ENCODE assay signal across 13 cellular contexts in genomic region chr12:50984899-50985298, GRCh38. TPM values are rescaled to one million over a fixed set of nuclear protein-coding genes. Genes with fewer than 3 reads are reported as not detected.
DNase-seq lines count a peak whose midpoint lies in the region; ATAC-seq and TF ChIP-seq lines count a peak whose summit lies in the region.
"Had no signal": no experiment of that assay in that cellular context is flagged by ENCODE, and none has a peak within 500 bp of the region (broad histone marks: within the 10 kb centered on the region; RNA-seq: fewer than 3 reads in every experiment).

No MANE protein-coding gene starts in this region.

- H3K36me3 ChIP-seq in IMR-90 (ENCODE audit: control insufficient read depth, insufficient read depth, low read length) (peaks cover 11% of the 10 kb centered on the region), ascending aorta (peaks cover 21 to 32% of the 10 kb centered on the region in 2 donors)

- H3K27me3 ChIP-seq in IMR-90 (ENCODE audit: control insufficient read depth, insufficient read depth, low read length) (no peaks in the 10 kb centered on the region), ascending aorta (no peaks in the 10 kb centered on the region), right cardiac atrium (ENCODE audit: control insufficient read depth, insufficient read depth) (no peaks in the 10 kb centered on the region)

- BruUV-seq in IMR-90 (replicated peaks; lab: Mats Ljungman, UMichigan), result no TSS peak

- no peak for TF ChIP-seq CTCF in IMR-90 (conservative IDR thresholded peaks at IDR 0.05; ENCODE audit: low read depth, low read length)
- TF ChIP-seq CTCF in ascending aorta (IDR thresholded peaks at IDR 0.05), result no peak

- peak overlapping the region; percentile 32; the same call in 1 of the 2 replicates for H4K5ac ChIP-seq in IMR-90 (ENCODE audit: low read depth, low read length)

- POLR2A ChIA-PET in IMR-90 (lab: Charles Lee; ENCODE audit: unreplicated experiment), result interaction anchor here (0.6 to 1.9 kb wide), 2 partner anchors 220 to 856 kb away, joined by 5 to 9 read pairs; no protein-coding TSS in a partner anchor

- peak overlapping the region; percentile 82 for H2BK5ac ChIP-seq in IMR-90 (ENCODE audit: low read depth, low read length, poor library complexity, severe bottlenecking)

- H3K27ac ChIP-seq in IMR-90 (ENCODE audit: insufficient read depth, low read length) (no peak overlapping the region), ascending aorta (peak overlapping the region; percentile 76 to 81), right cardiac atrium (ENCODE audit: low read length) (peak overlapping the region; percentile 67)

- WGBS in IMR-90 (ENCODE audit: extremely low coverage in 2 of 2, insufficient read length in 1 of 2), 2 experiments, result no CpG with 5 or more reads among the region's 1 CpG
- 87% methylated on average over 1 of the region's 1 CpG for WGBS in right cardiac atrium

- H4K8ac ChIP-seq in IMR-90 (ENCODE audit: low read depth in 2 of 2, low read length in 2 of 2), result peak overlapping the region in 1 of 2 experiments; percentile 38; a peak in 1 of 4 replicates

- peak; percentile 74 for ATAC-seq in IMR-90 (ENCODE audit: low read depth)
- ATAC-seq in right cardiac atrium, result peak; percentile 33 to 44
- ATAC-seq in stimulated activated memory B cell treated with anti-CD40 and anti-IgM and Interleukin-4, amounts not matched to agents 10 μg/mL and 1 μg/mL and 100 μg/mL, for 72 hours, result no peak
- ATAC-seq in GM21528 (IDR thresholded peaks at IDR 0.05; ENCODE audit: low FRiP score, unreplicated experiment), result no peak
- ATAC-seq: activated CD8-positive, alpha-beta memory T cell treated with anti-CD3 and anti-CD28 coated beads, Interleukin-2, amount 10 ng/mL, durations not matched to agents 7 days and 5 days had no signal

- H3K9me3 ChIP-seq in IMR-90 (ENCODE audit: control insufficient read depth, insufficient read depth, low read length), result no peaks in the 10 kb centered on the region
- H3K9me3 ChIP-seq in ascending aorta, result no peaks in the 10 kb centered on the region
- no peaks in the 10 kb centered on the region for H3K9me3 ChIP-seq in right cardiac atrium (ENCODE audit: control insufficient read depth, low read length)

- H2AK9ac ChIP-seq in IMR-90 (replicated peaks; ENCODE audit: low read depth, low read length, poor library complexity), result no peak overlapping the region

- peak overlapping the region; percentile 31; the same call in 1 of the 2 replicates for H3K14ac ChIP-seq in IMR-90 (replicated peaks; ENCODE audit: low read depth, low read length)

- peak overlapping the region; percentile 31 for H3K27ac Mint-ChIP-seq in stimulated activated memory B cell treated with anti-CD40 and anti-IgM and Interleukin-4, amounts not matched to agents 10 μg/mL and 1 μg/mL and 100 μg/mL, for 72 hours
- H3K27ac Mint-ChIP-seq: activated CD8-positive, alpha-beta memory T cell treated with anti-CD3 and anti-CD28 coated beads, Interleukin-2, amount 10 ng/mL, durations not matched to agents 7 days and 5 days had no signal

- intact Hi-C loops in IMR-90 (cut with micrococcal nuclease), result loop anchor here (5.0 kb wide), 1 partner anchor 63 kb away; no protein-coding TSS in a partner anchor
- intact Hi-C loops in ascending aorta (cut with DNase I), result loop anchor here (1.0 kb wide), 3 partner anchors 39 to 160 kb away; a partner anchor contains a TSS
- intact Hi-C loops in right cardiac atrium (cut with DNase I), result loop anchor here in 3 of 4 donors (5.0 to 10.0 kb wide), 4 partner anchors 60 to 163 kb away; a partner anchor contains a TSS

- no peaks in the 10 kb centered on the region for H4K20me1 ChIP-seq in IMR-90 (ENCODE audit: insufficient read depth, low read length)

- peak overlapping the region; percentile 37; the same call in 1 of the 2 replicates for H3K18ac ChIP-seq in IMR-90 (ENCODE audit: low read depth, low read length)

- H3K4me3 ChIP-seq in IMR-90 (ENCODE audit: insufficient read depth, low read depth, low read length) (no peak overlapping the region), ascending aorta (peak overlapping the region in 1 of 2 donors; percentile 36), right cardiac atrium (ENCODE audit: low read length) (no peak overlapping the region)

- CTCF ChIA-PET in IMR-90 (lab: Yijun Ruan, JAX), result interaction anchor here (0.7 to 6.2 kb wide), 3 partner anchors 84 to 220 kb away, joined by 3 to 41 read pairs (median 28); partner anchors contain the start of gene ATF1

- no peaks in the 10 kb centered on the region; a peak in 1 of 4 replicates for H3K79me1 ChIP-seq in IMR-90 (ENCODE audit: low read depth in 1 of 2, low read length in 2 of 2)

- H3K9me1 ChIP-seq in IMR-90 (ENCODE audit: insufficient read depth, low read length), result peaks cover 4% of the 10 kb centered on the region; the same call in 1 of the 2 replicates

- H3K27me3 Mint-ChIP-seq in stimulated activated memory B cell treated with anti-CD40 and anti-IgM and Interleukin-4, amounts not matched to agents 10 μg/mL and 1 μg/mL and 100 μg/mL, for 72 hours, result no peaks in the 10 kb centered on the region
- H3K27me3 Mint-ChIP-seq: activated CD8-positive, alpha-beta memory T cell treated with anti-CD3 and anti-CD28 coated beads, Interleukin-2, amount 10 ng/mL, durations not matched to agents 7 days and 5 days had no signal

- dilution Hi-C loops in IMR-90 (cut with HindIII; ENCODE audit: low sequenced_read_pairs, unreplicated experiment), result no loop called here

- no peak overlapping the region for H3K56ac ChIP-seq in IMR-90 (ENCODE audit: extremely low read depth, insufficient read depth, low read length)

- H3K4me1 ChIP-seq in IMR-90 (ENCODE audit: control insufficient read depth, insufficient read depth, low read length) (peaks cover 4% of the 10 kb centered on the region; the same call in 1 of the 2 replicates), ascending aorta (peaks cover 7 to 35% of the 10 kb centered on the region in 2 donors), right cardiac atrium (ENCODE audit: control insufficient read depth, insufficient read depth, low read length) (peaks cover 3% of the 10 kb centered on the region)

- no peaks in the 10 kb centered on the region for H3K9me3 Mint-ChIP-seq in stimulated activated memory B cell treated with anti-CD40 and anti-IgM and Interleukin-4, amounts not matched to agents 10 μg/mL and 1 μg/mL and 100 μg/mL, for 72 hours

- no peak overlapping the region for H2BK20ac ChIP-seq in IMR-90 (ENCODE audit: low read depth, low read length)

- no peak overlapping the region for H4K91ac ChIP-seq in IMR-90 (ENCODE audit: insufficient read depth, low read depth, low read length)

- H2BK120ac ChIP-seq in IMR-90 (ENCODE audit: low read depth, low read length), result peak overlapping the region; percentile 1; the same call in 1 of the 2 replicates

- H3K36me3 Mint-ChIP-seq in stimulated activated memory B cell treated with anti-CD40 and anti-IgM and Interleukin-4, amounts not matched to agents 10 μg/mL and 1 μg/mL and 100 μg/mL, for 72 hours, result peaks cover 30% of the 10 kb centered on the region

- H3K23ac ChIP-seq in IMR-90 (ENCODE audit: low read depth, low read length), result peak overlapping the region; percentile 26; the same call in 1 of the 2 replicates

- H2AFZ ChIP-seq in IMR-90 (replicated peaks; ENCODE audit: low read length, poor library complexity), result no peak overlapping the region

- H2AK5ac ChIP-seq in IMR-90 (ENCODE audit: low read depth, low read length), result no peak overlapping the region

- H3K4ac ChIP-seq in IMR-90 (ENCODE audit: low read depth, low read length), result peak overlapping the region; percentile 2; the same call in 1 of the 2 replicates

- TF ChIP-seq RAD21 in IMR-90 (IDR thresholded peaks at IDR 0.05; ENCODE audit: low read length), result no peak

- H3K4me3 Mint-ChIP-seq in stimulated activated memory B cell treated with anti-CD40 and anti-IgM and Interleukin-4, amounts not matched to agents 10 μg/mL and 1 μg/mL and 100 μg/mL, for 72 hours, result no peak overlapping the region
- H3K4me3 Mint-ChIP-seq: activated CD8-positive, alpha-beta memory T cell treated with anti-CD3 and anti-CD28 coated beads, Interleukin-2, amount 10 ng/mL, durations not matched to agents 7 days and 5 days had no signal

- H2BK15ac ChIP-seq in IMR-90 (ENCODE audit: low read depth, low read length), result no peak overlapping the region

- in situ Hi-C loops in IMR-90 (cut with MboI; ENCODE audit: low sequenced_read_pairs), result loop anchor here (10.0 to 25.0 kb wide), 2 partner anchors 160 to 498 kb away; no protein-coding TSS in a partner anchor

- peaks cover 5% of the 10 kb centered on the region for H3K4me1 Mint-ChIP-seq in stimulated activated memory B cell treated with anti-CD40 and anti-IgM and Interleukin-4, amounts not matched to agents 10 μg/mL and 1 μg/mL and 100 μg/mL, for 72 hours

- H3K9ac ChIP-seq in IMR-90 (ENCODE audit: low read depth, low read length), result no peak overlapping the region

- DNase-seq in IMR-90 (peak; percentile 54), ascending aorta (ENCODE audit: low spot score in 2 of 2) (no peak), right cardiac atrium (no peak), cerebellar nuclear complex (lab: John Stamatoyannopoulos, UW) (no peak), NCI-H1105 (lab: John Stamatoyannopoulos, UW) (no peak), DMS53 (lab: John Stamatoyannopoulos, UW) (no peak)
- DNase-seq: activated CD8-positive, alpha-beta memory T cell treated with anti-CD3 and anti-CD28 coated beads, Interleukin-2, amount 10 ng/mL, durations not matched to agents 7 days and 5 days; NCI-H774 had no signal

- H3K4me2 ChIP-seq in IMR-90 (ENCODE audit: low read depth, low read length), result no peak overlapping the region; the same call in 1 of the 2 replicates

- TF ChIP-seq POLR2A in IMR-90 (IDR thresholded peaks at IDR 0.05; ENCODE audit: low read depth, low read length), result no peak

TF ChIP-seq in IMR-90, 13 proteins besides CTCF, POLR2A, EP300 and RAD21 (continues in another document):
- TF ChIP-seq CHD1 (IDR thresholded peaks at IDR 0.05; ENCODE audit: low read depth, low read length) (no peak), MXI1 (IDR thresholded peaks at IDR 0.05; ENCODE audit: borderline replicate concordance, low read depth, low read length) (no peak)

RNA-seq across cellular contexts. Expression of gene HIGD1C, which starts 32.6 kb away (rescaled TPM):
- total RNA-seq in IMR-90 (2012; rRNA removed), result not detected in 2 replicates
- polyA plus RNA-seq in IMR-90 (2012; rRNA removed), result not detected in 2 replicates
- not detected in 2 replicates for polyA plus RNA-seq in IMR-90 (2012; cell fraction: cytosol; rRNA removed)
- polyA plus RNA-seq in IMR-90 (2012; cell fraction: nucleus; rRNA removed; ENCODE audit: low replicate concordance), result not detected in 2 replicates
- total RNA-seq in ascending aorta, result not detected
- not detected for total RNA-seq in right cardiac atrium
- not detected for polyA plus RNA-seq in right cardiac atrium
- total RNA-seq: activated CD8-positive, alpha-beta memory T cell treated with anti-CD3 and anti-CD28 coated beads, Interleukin-2, amount 10 ng/mL, durations not matched to agents 7 days and 5 days; H1; M059J; pulmonary artery endothelial cell had no signal
- polyA plus RNA-seq: H1 had no signal

RNA-seq across cellular contexts. Expression of gene SLC11A2, which starts 41.3 kb away (rescaled TPM):
- total RNA-seq in IMR-90 (2012; rRNA removed) (45.3 and 48.3 TPM in 2 replicates), ascending aorta (21.5 TPM), right cardiac atrium (10 to 100 TPM; 42.6 to 52.4 (median 50.0) TPM)
- polyA plus RNA-seq in IMR-90 (2012; rRNA removed) (21.9 and 28.0 TPM in 2 replicates), right cardiac atrium (19.0 TPM)
- 11.6 and 19.2 TPM in 2 replicates for polyA plus RNA-seq in IMR-90 (2012; cell fraction: cytosol; rRNA removed)
- 20.3 and 77.4 TPM in 2 replicates for polyA plus RNA-seq in IMR-90 (2012; cell fraction: nucleus; rRNA removed; ENCODE audit: low replicate concordance)

Comparison
In these comparisons a context has a peak if more than half of its experiments do, and no peak if none do; other contexts are left out.
1. ATAC-seq: peak in IMR-90 (single experiment) and right cardiac atrium (2 of 2); none in stimulated activated memory B cell treated with anti-CD40 and anti-IgM and Interleukin-4, amounts not matched to agents 10 μg/mL and 1 μg/mL and 100 μg/mL, for 72 hours (single experiment) and GM21528 (single experiment).